Comparison of ENCODE assay signal across 29 cellular contexts in the genomic region with DNA sequence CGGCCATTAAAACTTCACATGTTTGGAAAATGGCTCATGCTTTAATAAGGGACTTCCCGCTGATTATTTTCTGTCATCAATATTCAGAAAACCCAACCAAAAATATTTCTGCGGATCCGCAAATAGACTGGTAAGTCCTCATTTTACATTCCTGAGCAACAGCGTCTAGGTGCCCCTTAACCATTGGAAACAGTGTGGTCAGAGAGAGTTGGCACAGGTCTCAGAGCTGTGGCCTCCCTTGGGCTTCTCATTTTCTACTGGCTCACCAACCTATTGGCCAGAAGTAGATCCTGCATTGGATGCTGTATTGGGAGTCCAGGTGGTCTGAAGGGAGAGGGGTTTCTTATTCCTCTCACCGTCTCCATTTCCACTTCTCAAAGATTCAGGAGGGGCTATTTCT.
DNase-seq lines count a peak whose midpoint lies in the region; ATAC-seq and TF ChIP-seq lines count a peak whose summit lies in the region.
"Had no signal": no experiment of that assay in that cellular context is flagged by ENCODE, and none has a peak within 500 bp of the region (broad histone marks: within the 10 kb centered on the region; RNA-seq: fewer than 3 reads in every experiment).

No MANE protein-coding gene starts in this region.

- H3K4me3 ChIP-seq in smooth muscle cell, result no peak overlapping the region
- H3K4me3 ChIP-seq: BLaER1, spleen, suprapubic skin had no signal

- no peak overlapping the region for H3K4me2 ChIP-seq in smooth muscle cell
- H3K4me2 ChIP-seq: BLaER1 had no signal

- DNase-seq in Daoy (ENCODE audit: low read depth), result peak; percentile 10
- DNase-seq in RPMI8226, result peak; percentile 31
- DNase-seq in epithelial cell of prostate (ENCODE audit: low read depth, low spot score), result no peak
- DNase-seq in smooth muscle cell (lab: John Stamatoyannopoulos, UW; ENCODE audit: unreplicated experiment), result no peak
- DNase-seq in stimulated activated effector memory CD8-positive, alpha-beta T cell treated with anti-CD3 and anti-CD28 coated beads, Interleukin-12 subunit alpha, Interleukin-12 subunit beta, amount 100 ng/mL, for 72 hours (ENCODE audit: low spot score in 2 of 2), result no peak
- DNase-seq in GM13977 (ENCODE audit: low spot score), result no peak
- DNase-seq: activated CD4-positive, alpha-beta T cell treated with anti-CD3 and anti-CD28 coated beads, Interleukin-2, amount 10 ng/mL, durations not matched to agents 7 days and 5 days; activated gamma-delta T cell treated with Interleukin-2 at 50 U/mL for 16 hours; activated T-cell treated with anti-CD3 and anti-CD28 coated beads, Interleukin-2, amount 50 U/mL, for 4 hours; brain microvascular endothelial cell; COR-L47; GF-D8; left ventricle myocardium superior; naive thymus-derived CD8-positive, alpha-beta T cell; NCI-H1436 treated with DMSO at 0.1 percent for 48 hours; NCI-H2107; NCI-H82; occipital lobe; Right ventricle myocardium superior; spleen; stimulated activated CD4-positive, alpha-beta T cell treated with anti-CD3 and anti-CD28 coated beads, Interleukin-2, amount 100 ng/mL, for 48 hours; SW 1271 had no signal

- no peaks in the 10 kb centered on the region for H3K9me3 ChIP-seq in smooth muscle cell (replicated peaks; ENCODE audit: low read depth)
- H3K9me3 ChIP-seq: BLaER1, spleen, suprapubic skin had no signal

- H3K79me2 ChIP-seq in smooth muscle cell (ENCODE audit: low read depth), result no peaks in the 10 kb centered on the region

- H2AFZ ChIP-seq in smooth muscle cell (ENCODE audit: low read depth), result no peak overlapping the region

- H3K9ac ChIP-seq in smooth muscle cell (ENCODE audit: low read depth), result no peak overlapping the region
- H3K9ac ChIP-seq: BLaER1 had no signal

- H3K27me3 ChIP-seq in smooth muscle cell (ENCODE audit: low read depth), result no peaks in the 10 kb centered on the region
- H3K27me3 ChIP-seq: BLaER1, brain microvascular endothelial cell, spleen, suprapubic skin had no signal

- no peak for ATAC-seq in stimulated activated effector memory CD8-positive, alpha-beta T cell treated with anti-CD3 and anti-CD28 coated beads, Interleukin-12 subunit alpha, Interleukin-12 subunit beta, amount 100 ng/mL, for 72 hours
- ATAC-seq in HG02970 (IDR thresholded peaks at IDR 0.05; ENCODE audit: low FRiP score, unreplicated experiment), result no peak
- no peak for ATAC-seq in GM19324 (IDR thresholded peaks at IDR 0.05; ENCODE audit: low FRiP score, unreplicated experiment)
- ATAC-seq: activated T-cell treated with anti-CD3 and anti-CD28 coated beads, Interleukin-2, amount 50 U/mL, for 4 hours; HCT116; naive thymus-derived CD8-positive, alpha-beta T cell; stimulated activated memory B cell treated with anti-CD40 and anti-IgM and Interleukin-4, amounts not matched to agents 10 μg/mL and 1 μg/mL and 100 μg/mL, for 72 hours; WTC11 had no signal

- H3F3A ChIP-seq in smooth muscle cell (ENCODE audit: low read depth), result no peaks in the 10 kb centered on the region

- in situ Hi-C loops in GM13977 (cut with MboI; ENCODE audit: low pct_unique_long_range_greater_than_20kb, low sequenced_read_pairs, unreplicated experiment), result no loop called here

- H3K27ac Mint-ChIP-seq in stimulated activated effector memory CD8-positive, alpha-beta T cell treated with anti-CD3 and anti-CD28 coated beads, Interleukin-12 subunit alpha, Interleukin-12 subunit beta, amount 100 ng/mL, for 72 hours, result no peak overlapping the region
- H3K27ac Mint-ChIP-seq: activated CD4-positive, alpha-beta T cell treated with anti-CD3 and anti-CD28 coated beads, Interleukin-2, amount 10 ng/mL, durations not matched to agents 7 days and 5 days; naive thymus-derived CD8-positive, alpha-beta T cell; stimulated activated memory B cell treated with anti-CD40 and anti-IgM and Interleukin-4, amounts not matched to agents 10 μg/mL and 1 μg/mL and 100 μg/mL, for 72 hours; WTC11 had no signal

- no peaks in the 10 kb centered on the region for H4K20me1 ChIP-seq in smooth muscle cell (ENCODE audit: low read depth)
- H4K20me1 ChIP-seq: BLaER1 had no signal

- H3K4me3 Mint-ChIP-seq in stimulated activated effector memory CD8-positive, alpha-beta T cell treated with anti-CD3 and anti-CD28 coated beads, Interleukin-12 subunit alpha, Interleukin-12 subunit beta, amount 100 ng/mL, for 72 hours, result no peak overlapping the region
- H3K4me3 Mint-ChIP-seq: activated CD4-positive, alpha-beta T cell treated with anti-CD3 and anti-CD28 coated beads, Interleukin-2, amount 10 ng/mL, durations not matched to agents 7 days and 5 days; activated T-cell treated with anti-CD3 and anti-CD28 coated beads, Interleukin-2, amount 50 U/mL, for 4 hours; naive thymus-derived CD8-positive, alpha-beta T cell; stimulated activated memory B cell treated with anti-CD40 and anti-IgM and Interleukin-4, amounts not matched to agents 10 μg/mL and 1 μg/mL and 100 μg/mL, for 72 hours; WTC11 had no signal

- WGBS in smooth muscle cell (ENCODE audit: low lambda C conversion rate), result 92% methylated on average over 6 of the region's 6 CpGs

- no peaks in the 10 kb centered on the region for H3K4me1 Mint-ChIP-seq in stimulated activated effector memory CD8-positive, alpha-beta T cell treated with anti-CD3 and anti-CD28 coated beads, Interleukin-12 subunit alpha, Interleukin-12 subunit beta, amount 100 ng/mL, for 72 hours
- H3K4me1 Mint-ChIP-seq: activated CD4-positive, alpha-beta T cell treated with anti-CD3 and anti-CD28 coated beads, Interleukin-2, amount 10 ng/mL, durations not matched to agents 7 days and 5 days; naive thymus-derived CD8-positive, alpha-beta T cell; stimulated activated memory B cell treated with anti-CD40 and anti-IgM and Interleukin-4, amounts not matched to agents 10 μg/mL and 1 μg/mL and 100 μg/mL, for 72 hours had no signal

- H3K27ac ChIP-seq in epithelial cell of prostate (peak overlapping the region; percentile 83), smooth muscle cell (ENCODE audit: low read depth) (peak overlapping the region; percentile 64)
- H3K27ac ChIP-seq: BLaER1, brain microvascular endothelial cell, spleen, suprapubic skin had no signal

- H3K9me3 Mint-ChIP-seq in stimulated activated effector memory CD8-positive, alpha-beta T cell treated with anti-CD3 and anti-CD28 coated beads, Interleukin-12 subunit alpha, Interleukin-12 subunit beta, amount 100 ng/mL, for 72 hours, result peaks cover 3% of the 10 kb centered on the region
- H3K9me3 Mint-ChIP-seq: activated CD4-positive, alpha-beta T cell treated with anti-CD3 and anti-CD28 coated beads, Interleukin-2, amount 10 ng/mL, durations not matched to agents 7 days and 5 days; activated T-cell treated with anti-CD3 and anti-CD28 coated beads, Interleukin-2, amount 50 U/mL, for 4 hours had no signal

- no peaks in the 10 kb centered on the region for H3K36me3 ChIP-seq in smooth muscle cell (ENCODE audit: low read depth)
- H3K36me3 ChIP-seq: BLaER1, brain microvascular endothelial cell, spleen, suprapubic skin had no signal

- no peaks in the 10 kb centered on the region for H3K4me1 ChIP-seq in smooth muscle cell (ENCODE audit: low read depth)
- H3K4me1 ChIP-seq: BLaER1, spleen, suprapubic skin had no signal

- H3K36me3 Mint-ChIP-seq in stimulated activated effector memory CD8-positive, alpha-beta T cell treated with anti-CD3 and anti-CD28 coated beads, Interleukin-12 subunit alpha, Interleukin-12 subunit beta, amount 100 ng/mL, for 72 hours, result no peaks in the 10 kb centered on the region
- H3K36me3 Mint-ChIP-seq: naive thymus-derived CD8-positive, alpha-beta T cell; stimulated activated memory B cell treated with anti-CD40 and anti-IgM and Interleukin-4, amounts not matched to agents 10 μg/mL and 1 μg/mL and 100 μg/mL, for 72 hours had no signal

- TF ChIP-seq CTCF in smooth muscle cell (IDR thresholded peaks at IDR 0.05; ENCODE audit: borderline replicate concordance, insufficient read depth, poor library complexity, severe bottlenecking) (no peak), GM13977 (IDR thresholded peaks at IDR 0.05; ENCODE audit: extremely low read depth, insufficient read depth, missing control alignments) (no peak)

Comparison
In these comparisons a context has a peak if more than half of its experiments do, and no peak if none do; other contexts are left out.
1. DNase-seq: peak in Daoy (single experiment) and RPMI8226 (single experiment); none in epithelial cell of prostate (single experiment), smooth muscle cell (single experiment), stimulated activated effector memory CD8-positive, alpha-beta T cell treated with anti-CD3 and anti-CD28 coated beads, Interleukin-12 subunit alpha, Interleukin-12 subunit beta, amount 100 ng/mL, for 72 hours (0 of 2) and GM13977 (single experiment).